ENCODE assay signal across 23 cellular contexts in genomic region chr13:44459674-44460073, GRCh38.
"Had no signal": no experiment of that assay in that cellular context is flagged by ENCODE, and none has a peak within 500 bp of the region (broad histone marks: within the 10 kb centered on the region; RNA-seq: fewer than 3 reads in every experiment).

No MANE protein-coding gene starts in this region.

- ATAC-seq: K562, Panc1, PC-3 had no signal

- H3K4me2 ChIP-seq: KMS-11, SK-N-SH had no signal

- H3K4me3 ChIP-seq: K562 had no signal

- H3K27ac Mint-ChIP-seq: IgD-negative memory B cell had no signal

- H3K9ac ChIP-seq: KMS-11, SK-N-SH had no signal

- H3K27me3 Mint-ChIP-seq: IgD-negative memory B cell had no signal

- DNase-seq: Kasumi-1, MM.1S, NCI-H1092 treated with DMSO at 0.1 percent for 48 hours, NCI-H1436, NCI-H187, NCI-H2029, NCI-H2081 treated with DMSO at 0.1 percent for 48 hours, NCI-H2171, NCI-H226, NCI-H446, NCI-H510A, NCI-H524 treated with DMSO at 0.1 percent for 48 hours, NCI-H69, NCI-H774, PC-3, SHP77, SK-N-SH had no signal

- H3K9me3 ChIP-seq: SK-N-SH had no signal

- H3K27ac ChIP-seq: HL-60, KMS-11, RWPE1 had no signal
